Comparison of ENCODE assay signal across 12 cellular contexts in the genomic region with DNA sequence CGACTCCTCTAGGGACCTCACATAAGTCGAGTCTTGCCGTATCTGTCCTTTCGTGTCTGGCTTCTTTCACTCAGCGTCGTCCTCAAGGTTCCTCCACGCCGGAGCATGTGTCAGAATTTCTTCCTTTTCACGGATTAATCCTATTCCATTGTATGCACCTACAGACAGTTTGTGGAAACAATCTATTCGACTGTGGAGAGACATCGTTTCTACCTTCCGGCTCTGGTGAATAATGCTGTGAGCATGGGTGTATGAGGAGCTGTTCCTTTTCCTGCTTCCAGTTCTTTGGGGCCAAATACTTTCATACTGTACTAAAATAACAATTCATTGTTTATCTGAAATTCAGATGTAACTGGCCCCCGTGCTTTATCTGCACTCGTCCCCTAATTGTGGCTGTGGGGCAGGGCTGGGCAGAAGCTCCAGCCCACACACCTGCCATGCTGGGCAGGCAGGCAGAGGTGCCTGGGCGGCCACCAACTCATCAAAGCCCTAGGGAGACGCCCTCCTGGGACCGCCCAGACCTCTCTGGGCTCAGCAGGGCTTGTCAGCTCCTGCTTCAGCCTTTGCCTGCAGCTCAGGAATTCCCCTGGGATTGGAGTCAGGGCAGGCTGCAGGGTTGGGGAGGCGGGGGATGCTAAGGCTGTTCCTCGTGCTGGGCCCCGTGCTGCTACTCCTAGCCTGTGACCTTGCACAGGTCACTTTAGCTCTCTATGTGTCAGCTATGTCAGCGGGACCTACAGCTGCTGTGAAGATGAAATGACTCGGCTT. TPM values are rescaled to one million over a fixed set of nuclear protein-coding genes. Genes with fewer than 3 reads are reported as not detected.
DNase-seq lines count a peak whose midpoint lies in the region; ATAC-seq and TF ChIP-seq lines count a peak whose summit lies in the region.
"Had no signal": no experiment of that assay in that cellular context is flagged by ENCODE, and none has a peak within 500 bp of the region (broad histone marks: within the 10 kb centered on the region; RNA-seq: fewer than 3 reads in every experiment).

No MANE protein-coding gene starts in this region.

- ATAC-seq in stimulated activated naive CD8-positive, alpha-beta T cell treated with anti-CD3 and anti-CD28 coated beads, Interleukin-15, amount 100 ng/mL, for 72 hours = no peak
- ATAC-seq: T-helper 17 cell had no signal

- H3K18ac ChIP-seq in trophoblast cell (ENCODE audit: low read length) = no peak overlapping the region

- POLR2A ChIA-PET in CD8-positive, alpha-beta memory T cell (lab: Charles Lee) = no interaction called here

- no peak overlapping the region for H3K27ac ChIP-seq in trophoblast cell (ENCODE audit: low read depth, low read length)
- no peak overlapping the region for H3K27ac ChIP-seq in CD8-positive, alpha-beta memory T cell (ENCODE audit: low read depth, low read length)

- H3K4me1 ChIP-seq in trophoblast cell (ENCODE audit: control insufficient read depth in 1 of 2, insufficient read depth in 2 of 2, low read length in 2 of 2) = peaks cover 15 to 27% of the 10 kb centered on the region in 2 experiments
- H3K4me1 ChIP-seq in CD8-positive, alpha-beta memory T cell (ENCODE audit: insufficient read depth, low read length) = no peaks in the 10 kb centered on the region

- no peak overlapping the region for H3K4ac ChIP-seq in trophoblast cell (ENCODE audit: low read depth, low read length)

- no peak overlapping the region for H3K27ac Mint-ChIP-seq in CD8-positive, alpha-beta memory T cell
- no peak overlapping the region for H3K27ac Mint-ChIP-seq in stimulated activated naive CD8-positive, alpha-beta T cell treated with anti-CD3 and anti-CD28 coated beads, Interleukin-15, amount 100 ng/mL, for 72 hours
- H3K27ac Mint-ChIP-seq: T-helper 17 cell had no signal

- no peak overlapping the region for H2BK120ac ChIP-seq in trophoblast cell (ENCODE audit: insufficient read depth, low read length, poor library complexity)

- no peak for TF ChIP-seq CTCF in epithelial cell of esophagus (IDR thresholded peaks at IDR 0.05; ENCODE audit: insufficient read depth, low read depth, low read length, missing control alignments)

- H3K4me3 ChIP-seq in epithelial cell of esophagus (ENCODE audit: low read length) (no peak overlapping the region), trophoblast cell (ENCODE audit: low read depth, low read length) (no peak overlapping the region)
- H3K4me3 ChIP-seq in CD8-positive, alpha-beta memory T cell (ENCODE audit: low read length) = no peak overlapping the region
- H3K4me3 ChIP-seq: tibial nerve had no signal

- H3K4me2 ChIP-seq in trophoblast cell (ENCODE audit: low read length) = no peak overlapping the region

- peaks cover 35 to 51% of the 10 kb centered on the region in 2 donors for H3K27me3 Mint-ChIP-seq in CD8-positive, alpha-beta memory T cell
- peaks cover 74% of the 10 kb centered on the region for H3K27me3 Mint-ChIP-seq in stimulated activated naive CD8-positive, alpha-beta T cell treated with anti-CD3 and anti-CD28 coated beads, Interleukin-15, amount 100 ng/mL, for 72 hours

- no CpG with 5 or more reads among the region's 22 CpGs for WGBS in trophoblast cell (ENCODE audit: extremely low coverage, insufficient coverage, insufficient read length)

- no peaks in the 10 kb centered on the region for H3K9me3 ChIP-seq in trophoblast cell (ENCODE audit: insufficient read depth, low read depth, low read length)
- no peaks in the 10 kb centered on the region for H3K9me3 ChIP-seq in CD8-positive, alpha-beta memory T cell (ENCODE audit: low read length)
- H3K9me3 ChIP-seq: tibial nerve had no signal

- no peak overlapping the region for H2AK5ac ChIP-seq in trophoblast cell (ENCODE audit: low read length)

- no peak overlapping the region for H4K91ac ChIP-seq in trophoblast cell (ENCODE audit: low read depth, low read length)

- no peak overlapping the region for H4K12ac ChIP-seq in trophoblast cell (ENCODE audit: low read depth, low read length)

- intact Hi-C loops in posterior vena cava (cut with DNase I) = no loop called here

- H3K27me3 ChIP-seq in trophoblast cell (ENCODE audit: insufficient read depth, low read length) = no peaks in the 10 kb centered on the region
- H3K27me3 ChIP-seq in CD8-positive, alpha-beta memory T cell (ENCODE audit: insufficient read depth, low read length, poor library complexity, severe bottlenecking) = peaks cover 26% of the 10 kb centered on the region

- DNase-seq in NCI-H1092 (lab: John Stamatoyannopoulos, UW) = peak; percentile 9
- DNase-seq in NCI-H1092 treated with DMSO at 0.1 percent for 48 hours (lab: John Stamatoyannopoulos, UW) = no peak
- peak; percentile 80 for DNase-seq in NCI-H2171 treated with DMSO at 0.1 percent for 48 hours (lab: John Stamatoyannopoulos, UW)
- peak; percentile 94 for DNase-seq in epithelial cell of esophagus (ENCODE audit: low read depth)
- peak; percentile 78 to 87 for DNase-seq in trophoblast cell
- no peak for DNase-seq in CD8-positive, alpha-beta memory T cell
- DNase-seq in stimulated activated naive CD8-positive, alpha-beta T cell treated with anti-CD3 and anti-CD28 coated beads, Interleukin-15, amount 100 ng/mL, for 72 hours = no peak
- no peak for DNase-seq in posterior vena cava (ENCODE audit: low spot score)
- DNase-seq: activated CD8-positive, alpha-beta memory T cell treated with anti-CD3 and anti-CD28 coated beads, Interleukin-2, amount 50 U/mL, for 48 hours; T-helper 17 cell had no signal

- CTCF ChIA-PET in CD8-positive, alpha-beta memory T cell (lab: Charles Lee) = interaction anchor here (1.6 kb wide), 1 partner anchor 11 kb away, joined by 3 read pairs; no protein-coding TSS in a partner anchor

- no peak overlapping the region for H2BK12ac ChIP-seq in trophoblast cell (ENCODE audit: low read length)

- H3K14ac ChIP-seq in trophoblast cell (ENCODE audit: low read length) = no peak overlapping the region

- H4K8ac ChIP-seq in trophoblast cell (ENCODE audit: low read depth, low read length) = no peak overlapping the region

- peak overlapping the region in 1 of 7 donors; percentile 22 for H3K4me3 Mint-ChIP-seq in CD8-positive, alpha-beta memory T cell
- no peak overlapping the region for H3K4me3 Mint-ChIP-seq in stimulated activated naive CD8-positive, alpha-beta T cell treated with anti-CD3 and anti-CD28 coated beads, Interleukin-15, amount 100 ng/mL, for 72 hours
- H3K4me3 Mint-ChIP-seq: central memory CD8-positive, alpha-beta T cell had no signal

- no peak overlapping the region for H2BK5ac ChIP-seq in trophoblast cell (ENCODE audit: low read depth, low read length, poor library complexity)

- peaks cover 12% of the 10 kb centered on the region for H3K79me2 ChIP-seq in trophoblast cell (ENCODE audit: control insufficient read depth, insufficient read depth, low read length, poor library complexity)

- peaks cover 20% of the 10 kb centered on the region for H3K79me1 ChIP-seq in trophoblast cell (ENCODE audit: low read length)

- peaks cover 7 to 19% (median 8%) of the 10 kb centered on the region in 3 donors for H3K4me1 Mint-ChIP-seq in CD8-positive, alpha-beta memory T cell
- peaks cover 19% of the 10 kb centered on the region for H3K4me1 Mint-ChIP-seq in stimulated activated naive CD8-positive, alpha-beta T cell treated with anti-CD3 and anti-CD28 coated beads, Interleukin-15, amount 100 ng/mL, for 72 hours

- H3K9ac ChIP-seq in trophoblast cell (ENCODE audit: low read length) = no peak overlapping the region

- H3K36me3 ChIP-seq in trophoblast cell (ENCODE audit: control insufficient read depth in 1 of 2, insufficient read depth in 2 of 2, low read length in 2 of 2) = no peaks in the 10 kb centered on the region
- H3K36me3 ChIP-seq in CD8-positive, alpha-beta memory T cell (ENCODE audit: insufficient read depth, low read length) = no peaks in the 10 kb centered on the region

- H2AFZ ChIP-seq in trophoblast cell (ENCODE audit: insufficient read depth, low read length, poor library complexity) = no peak overlapping the region

- H3K9me3 Mint-ChIP-seq in CD8-positive, alpha-beta memory T cell = no peaks in the 10 kb centered on the region
- H3K9me3 Mint-ChIP-seq in stimulated activated naive CD8-positive, alpha-beta T cell treated with anti-CD3 and anti-CD28 coated beads, Interleukin-15, amount 100 ng/mL, for 72 hours = no peaks in the 10 kb centered on the region
- H3K9me3 Mint-ChIP-seq: central memory CD8-positive, alpha-beta T cell had no signal

- no peak overlapping the region for H3K23ac ChIP-seq in trophoblast cell (ENCODE audit: low read length)

- H3K36me3 Mint-ChIP-seq in CD8-positive, alpha-beta memory T cell = no peaks in the 10 kb centered on the region

RNA-seq across cellular contexts. Expression of a gene that starts 14.5 kb away (rescaled TPM):
- polyA plus RNA-seq in trophoblast cell (2013) = 114 and 122 TPM in 2 replicates
- total RNA-seq in CD8-positive, alpha-beta memory T cell = 1 to 10 TPM; 1.9 to 2.4 TPM
- polyA plus RNA-seq in CD8-positive, alpha-beta memory T cell = 0.17 TPM
- 10 to 100 TPM; 69.5 to 83.1 TPM for total RNA-seq in posterior vena cava

Comparison
In these comparisons a context has a peak if more than half of its experiments do, and no peak if none do; other contexts are left out.
1. DNase-seq: peak in NCI-H1092 (single experiment), NCI-H2171 treated with DMSO at 0.1 percent for 48 hours (single experiment), epithelial cell of esophagus (single experiment) and trophoblast cell (2 of 2); none in NCI-H1092 treated with DMSO at 0.1 percent for 48 hours (single experiment), CD8-positive, alpha-beta memory T cell (0 of 5), stimulated activated naive CD8-positive, alpha-beta T cell treated with anti-CD3 and anti-CD28 coated beads, Interleukin-15, amount 100 ng/mL, for 72 hours (0 of 2) and posterior vena cava (single experiment).
2. RNA of a gene that starts 14.5 kb away (total RNA-seq): 69.5 to 83.1 TPM in posterior vena cava; 1.9 to 2.4 TPM in CD8-positive, alpha-beta memory T cell; every median in the first group is over 10 times any median in the second.